Comparison of ENCODE assay signal across 18 cellular contexts in genomic region chr17:69978056-69978646, GRCh38.
"Had no signal": no experiment of that assay in that cellular context is flagged by ENCODE, and none has a peak within 500 bp of the region (broad histone marks: within the 10 kb centered on the region; RNA-seq: fewer than 3 reads in every experiment).

No MANE protein-coding gene starts in this region.

- H3K4me1 ChIP-seq: pancreas, thyroid gland had no signal

- H3K27ac ChIP-seq: coronary artery, neutrophil, pancreas, thyroid gland had no signal

- H3K4me3 ChIP-seq: coronary artery, pancreas, thyroid gland had no signal

- H3K27me3 ChIP-seq: neutrophil, pancreas, thyroid gland had no signal

- DNase-seq: activated CD4-positive, alpha-beta T cell treated with anti-CD3 and anti-CD28 coated beads, Interleukin-2, amount 50 U/mL, for 1 hour; activated CD4-positive, CD25-positive, alpha-beta regulatory T cell treated with anti-CD3 and anti-CD28 coated beads, Interleukin-2, amount 50 U/mL, for 72 hours; activated CD8-positive, alpha-beta memory T cell treated with anti-CD3 and anti-CD28 coated beads, Interleukin-2, amount 50 U/mL, for 4 hours; activated effector memory CD4-positive, alpha-beta T cell treated with Interleukin-2 at 50 U/mL for 16 hours; activated naive CD4-positive, alpha-beta T cell treated with anti-CD3 and anti-CD28 coated beads, Interleukin-2, amount 50 U/mL, for 16 hours; activated T-cell treated with anti-CD3 and anti-CD28 coated beads, Interleukin-2, amount 50 U/mL, for 4 hours; caudate nucleus; left cardiac atrium; mesendoderm; natural killer cell; pancreas; stimulated activated CD4-positive, alpha-beta T cell treated with anti-CD3 and anti-CD28 coated beads, Interleukin-12 subunit alpha, Interleukin-12 subunit beta, amount 100 ng/mL, for 4 hours; stimulated activated CD4-positive, alpha-beta T cell treated with anti-CD3 and anti-CD28 coated beads, Interleukin-1b, Interleukin-23, amount 100 ng/mL, for 48 hours; stimulated activated naive CD4-positive, alpha-beta T cell treated with Interleukin-2 at 50 U/mL for 16 hours; thyroid gland had no signal

- ATAC-seq: activated T-cell treated with anti-CD3 and anti-CD28 coated beads, Interleukin-2, amount 50 U/mL, for 4 hours; esophagus mucosa; left cardiac atrium; natural killer cell; pancreas had no signal

- H3K36me3 ChIP-seq: neutrophil, pancreas, thyroid gland had no signal

- H3K9me3 ChIP-seq: neutrophil, pancreas, thyroid gland had no signal
